Comparison of ENCODE assay signal across 20 cellular contexts in genomic region chr3:172946061-172946460, GRCh38.
"Had no signal": no experiment of that assay in that cellular context is flagged by ENCODE, and none has a peak within 500 bp of the region (broad histone marks: within the 10 kb centered on the region; RNA-seq: fewer than 3 reads in every experiment).

No MANE protein-coding gene starts in this region.

- H2AFZ ChIP-seq: hepatocyte, parathyroid adenoma had no signal

- H3K4me1 ChIP-seq: parathyroid adenoma, prostate gland, right lobe of liver, testis, transverse colon had no signal

- H3K4me2 ChIP-seq: hepatocyte had no signal

- H3K9ac ChIP-seq: parathyroid adenoma had no signal

- ATAC-seq: left cardiac atrium; left ventricle myocardium superior; stimulated activated effector memory CD8-positive, alpha-beta T cell treated with anti-CD3 and anti-CD28 coated beads, Interleukin-12 subunit alpha, Interleukin-12 subunit beta, amount 100 ng/mL, for 72 hours had no signal

- H3K36me3 ChIP-seq: prostate gland, right lobe of liver, transverse colon had no signal

- H3K27ac ChIP-seq: coronary artery, dorsolateral prefrontal cortex, hepatocyte, parathyroid adenoma, prostate gland, right lobe of liver, testis, transverse colon had no signal

- H3K9me3 ChIP-seq: prostate gland, right lobe of liver, testis, transverse colon had no signal

- H3K27me3 ChIP-seq: dorsolateral prefrontal cortex, hepatocyte, right lobe of liver, testis, transverse colon had no signal

- DNase-seq: dorsolateral prefrontal cortex; effector CD8-positive, alpha-beta T cell; head of caudate nucleus; kidney; left cardiac atrium; left ventricle myocardium superior; mesenchymal stem cell; naive B cell; retina; right lobe of liver; stimulated activated CD4-positive, alpha-beta T cell treated with anti-CD3 and anti-CD28 coated beads, Interleukin-4, amount 100 ng/mL, for 1 hour; stimulated activated CD8-positive, alpha-beta memory T cell treated with anti-CD3 and anti-CD28 coated beads, Interleukin-4, amount 100 ng/mL, for 48 hours; testis; transverse colon had no signal

- H3K4me3 ChIP-seq: coronary artery, dorsolateral prefrontal cortex, hepatocyte, lung, prostate gland, right lobe of liver, testis, transverse colon had no signal
